8 cellular contexts compared by ENCODE assay signal in genomic region chr11:71453021-71453910, GRCh38. TPM values are rescaled to one million over a fixed set of nuclear protein-coding genes. Genes with fewer than 3 reads are reported as not detected.
A peak's percentile ranks its signal among the peaks of the same experiment; 100 is the strongest.
DNase-seq lines count a peak whose midpoint lies in the region; TF ChIP-seq lines count a peak whose summit lies in the region.

Gene NADSYN1, plus strand, starts transcription at chr11:71453203. Its CDS starts 94 bp downstream, at chr11:71453297.

- peak within 1 kb of the TSS; percentile 82 to 91 for H3K4me3 Mint-ChIP-seq in H9

- H2BK5ac ChIP-seq in H9 (ENCODE audit: insufficient read length, low read length) (no peak within 1 kb of the TSS), neuronal stem cell (ENCODE audit: low read length) (no peak within 1 kb of the TSS)

- H3K79me1 ChIP-seq in H9 (ENCODE audit: insufficient read depth, low read depth, low read length, poor library complexity, severe bottlenecking): peaks cover 4% of the 10 kb centered on the region
- peaks cover 9% of the 10 kb centered on the region for H3K79me1 ChIP-seq in neuronal stem cell (ENCODE audit: low read depth, low read length)

- H3K23me2 ChIP-seq in H9 (ENCODE audit: insufficient read length, low read depth, low read length, poor library complexity, severe bottlenecking): peaks cover 20% of the 10 kb centered on the region

- H2BK12ac ChIP-seq in H9 (ENCODE audit: insufficient read length, low read depth, low read length): no peak within 1 kb of the TSS
- H2BK12ac ChIP-seq in neuronal stem cell (ENCODE audit: low read length): no peak within 1 kb of the TSS

- H2BK20ac ChIP-seq in H9 (ENCODE audit: low read depth, low read length, poor library complexity, severe bottlenecking): no peak within 1 kb of the TSS

- peaks cover 57% of the 10 kb centered on the region for H3K79me2 ChIP-seq in DOHH2 (ENCODE audit: control insufficient read depth, low read length)
- peaks cover 4% of the 10 kb centered on the region; the same call in 1 of the 2 replicates for H3K79me2 ChIP-seq in H9 (ENCODE audit: insufficient read depth, low read length)

- H3K14ac ChIP-seq in H9 (ENCODE audit: insufficient read depth, low read length): no peak within 1 kb of the TSS
- no peak within 1 kb of the TSS for H3K14ac ChIP-seq in neuronal stem cell (ENCODE audit: low read length)

- H3K4me2 ChIP-seq in DOHH2 (ENCODE audit: low read length) (peak within 1 kb of the TSS; percentile 94), H9 (ENCODE audit: insufficient read depth, insufficient read length, low read length) (peak within 1 kb of the TSS; percentile 88), neuronal stem cell (ENCODE audit: insufficient read depth, low read length, poor library complexity, severe bottlenecking) (peak within 1 kb of the TSS; percentile 80)

- H3K9ac ChIP-seq in H9 (ENCODE audit: extremely low read depth, insufficient read length, low read length) (peak within 1 kb of the TSS; percentile 66), neuronal stem cell (ENCODE audit: low read depth, low read length, poor library complexity) (peak within 1 kb of the TSS; percentile 85), subcutaneous abdominal adipose tissue (ENCODE audit: low read length in 5 of 5) (peak within 1 kb of the TSS; percentile 11 to 89 (median 85))

- WGBS in H9 (ENCODE audit: extremely low coverage, insufficient read length, low lambda C conversion rate): no CpG with 5 or more reads among the region's 63 CpGs
- no CpG with 5 or more reads among the region's 63 CpGs for WGBS in neuronal stem cell (ENCODE audit: extremely low coverage in 2 of 2, insufficient read length in 2 of 2, insufficient replicate concordance in 1 of 2), 2 donors

- no peaks in the 10 kb centered on the region for H3K9me3 ChIP-seq in DOHH2 (ENCODE audit: control insufficient read depth, insufficient read depth, low read length)
- H3K9me3 ChIP-seq in H9 (ENCODE audit: control insufficient read depth, low read depth, low read length): no peaks in the 10 kb centered on the region
- no peaks in the 10 kb centered on the region for H3K9me3 ChIP-seq in SJSA1 (replicated peaks)
- H3K9me3 ChIP-seq in neuronal stem cell (replicated peaks in 1 of 2; ENCODE audit: control insufficient read depth in 2 of 2, insufficient read depth in 1 of 2, low read depth in 1 of 2, low read length in 2 of 2): no peaks in the 10 kb centered on the region
- H3K9me3 ChIP-seq in subcutaneous abdominal adipose tissue (ENCODE audit: control insufficient read depth in 5 of 5, low read length in 5 of 5): no peaks in the 10 kb centered on the region

- peaks cover 58% of the 10 kb centered on the region for H3K36me3 ChIP-seq in DOHH2 (ENCODE audit: control insufficient read depth, low read length)
- peaks cover 9% of the 10 kb centered on the region; the same call in 1 of the 2 replicates for H3K36me3 ChIP-seq in SJSA1
- peaks cover 6 to 41% of the 10 kb centered on the region in 2 donors for H3K36me3 ChIP-seq in neuronal stem cell (replicated peaks in 1 of 2; ENCODE audit: control insufficient read depth in 2 of 2, insufficient read depth in 2 of 2, low read length in 2 of 2)
- peaks cover 6 to 34% (median 30%) of the 10 kb centered on the region in 5 donors for H3K36me3 ChIP-seq in subcutaneous abdominal adipose tissue (ENCODE audit: control insufficient read depth in 5 of 5, insufficient read depth in 5 of 5, low read length in 5 of 5)

- H3K4me3 ChIP-seq in DOHH2 (ENCODE audit: low read length) (peak within 1 kb of the TSS; percentile 100), SJSA1 (peak within 1 kb of the TSS; percentile 78), neuronal stem cell (ENCODE audit: low read length in 2 of 2) (peak within 1 kb of the TSS; percentile 92 to 95), subcutaneous abdominal adipose tissue (ENCODE audit: low read depth in 1 of 5, low read length in 5 of 5) (peak within 1 kb of the TSS; percentile 89 to 97 (median 92))

- H3K9me3 Mint-ChIP-seq in H9: no peaks in the 10 kb centered on the region; a peak in 1 of 5 replicates

- H3K4me1 ChIP-seq in DOHH2 (ENCODE audit: control insufficient read depth, low read length): peaks cover 47% of the 10 kb centered on the region
- H3K4me1 ChIP-seq in H9 (ENCODE audit: insufficient read depth, low read length): peaks cover 4% of the 10 kb centered on the region; the same call in 1 of the 2 replicates
- no peaks in the 10 kb centered on the region for H3K4me1 ChIP-seq in SJSA1 (replicated peaks)
- H3K4me1 ChIP-seq in neuronal stem cell (ENCODE audit: control insufficient read depth in 2 of 2, insufficient read depth in 1 of 2, low read depth in 1 of 2, low read length in 2 of 2): peaks cover 8 to 11% of the 10 kb centered on the region in 2 donors
- peaks cover 3 to 44% (median 40%) of the 10 kb centered on the region in 5 donors for H3K4me1 ChIP-seq in subcutaneous abdominal adipose tissue (ENCODE audit: control insufficient read depth in 5 of 5, insufficient read depth in 5 of 5, low read length in 5 of 5)

- peak; percentile 10 for TF ChIP-seq CTCF in DOHH2 (IDR thresholded peaks at IDR 0.05; ENCODE audit: low read depth, low read length, poor library complexity, severe bottlenecking)
- no peak for TF ChIP-seq CTCF in H9 (conservative IDR thresholded peaks at IDR 0.05)

- peaks cover 11% of the 10 kb centered on the region; the same call in 1 of the 2 replicates for H4K20me1 ChIP-seq in DOHH2 (ENCODE audit: control insufficient read depth, insufficient read depth, low read depth, low read length)
- no peaks in the 10 kb centered on the region for H4K20me1 ChIP-seq in H9 (ENCODE audit: control insufficient read depth, insufficient read depth, insufficient read length)

- peaks cover 3 to 33% (median 28%) of the 10 kb centered on the region in 3 experiments; a peak in 6 of 7 replicates for H3K36me3 Mint-ChIP-seq in H9 (ENCODE audit: insufficient read depth in 1 of 3, low read depth in 3 of 3)

- no peaks in the 10 kb centered on the region for H3K9me2 ChIP-seq in DOHH2 (replicated peaks; ENCODE audit: control insufficient read depth, low read length)

- peak; percentile 98 for DNase-seq in H9
- DNase-seq in MV-4-11 (lab: John Stamatoyannopoulos, UW): peak; percentile 91
- peak; percentile 72 to 91 for DNase-seq in SJSA1 (ENCODE audit: low read depth in 1 of 2, low spot score in 2 of 2)
- DNase-seq in activated naive CD4-positive, alpha-beta T cell (lab: John Stamatoyannopoulos, UW): peak; percentile 82 to 92 (median 90)
- peak; percentile 78 for DNase-seq in foreskin melanocyte
- peak; percentile 92 for DNase-seq in neuronal stem cell (ENCODE audit: low spot score)

- H2AK5ac ChIP-seq in H9 (ENCODE audit: insufficient read length, low read length): no peak within 1 kb of the TSS
- H2AK5ac ChIP-seq in neuronal stem cell (ENCODE audit: low read depth, low read length): peak within 1 kb of the TSS; percentile 85

- H4K91ac ChIP-seq in H9 (ENCODE audit: insufficient read length, low read depth, low read length): no peak within 1 kb of the TSS
- H4K91ac ChIP-seq in neuronal stem cell (ENCODE audit: low read depth, low read length, poor library complexity): no peak within 1 kb of the TSS

- H4K5ac ChIP-seq in H9 (ENCODE audit: insufficient read length, low read depth, low read length): no peak within 1 kb of the TSS

- no peaks in the 10 kb centered on the region for H3K27me3 ChIP-seq in DOHH2 (ENCODE audit: control insufficient read depth, low read length)
- no peaks in the 10 kb centered on the region for H3K27me3 ChIP-seq in H9 (ENCODE audit: insufficient read depth, low read length)
- H3K27me3 ChIP-seq in SJSA1 (replicated peaks): no peaks in the 10 kb centered on the region
- no peaks in the 10 kb centered on the region for H3K27me3 ChIP-seq in neuronal stem cell (ENCODE audit: control insufficient read depth in 3 of 3, insufficient read depth in 3 of 3, low read depth in 1 of 3, low read length in 3 of 3)
- no peaks in the 10 kb centered on the region for H3K27me3 ChIP-seq in subcutaneous abdominal adipose tissue (ENCODE audit: control insufficient read depth in 5 of 5, insufficient read depth in 4 of 5, low read length in 5 of 5)

- H2AFZ ChIP-seq in H9 (ENCODE audit: low read length): no peak within 1 kb of the TSS
- H2AFZ ChIP-seq in neuronal stem cell (ENCODE audit: low read length): peak within 1 kb of the TSS; percentile 92

- no peak within 1 kb of the TSS for H2BK120ac ChIP-seq in H9 (ENCODE audit: low read depth, low read length, poor library complexity, severe bottlenecking)
- H2BK120ac ChIP-seq in neuronal stem cell (ENCODE audit: low read depth, low read length): no peak within 1 kb of the TSS

- no peaks in the 10 kb centered on the region for H3K27me3 Mint-ChIP-seq in H9 (ENCODE audit: low read depth)

- H3K4me1 Mint-ChIP-seq in H9: peaks cover 28 to 37% of the 10 kb centered on the region in 2 experiments

- peak within 1 kb of the TSS; percentile 65 for H3K27ac ChIP-seq in DOHH2 (ENCODE audit: low read depth, low read length)
- H3K27ac ChIP-seq in H9 (ENCODE audit: insufficient read length, low read depth, low read length): no peak within 1 kb of the TSS
- peak within 1 kb of the TSS; percentile 26; the same call in 1 of the 2 replicates for H3K27ac ChIP-seq in SJSA1
- H3K27ac ChIP-seq in neuronal stem cell (replicated peaks; ENCODE audit: low read length): no peak within 1 kb of the TSS
- H3K27ac ChIP-seq in subcutaneous abdominal adipose tissue (ENCODE audit: low read depth, low read length): peak within 1 kb of the TSS; percentile 76

- no peak within 1 kb of the TSS for H3K23ac ChIP-seq in H9 (ENCODE audit: insufficient read length, low read depth, low read length)
- H3K23ac ChIP-seq in neuronal stem cell (ENCODE audit: low read depth, low read length, poor library complexity): peak within 1 kb of the TSS; percentile 56

- no peak within 1 kb of the TSS for H3T11ph ChIP-seq in H9 (ENCODE audit: low read length)

- H4K8ac ChIP-seq in H9 (replicated peaks; ENCODE audit: insufficient read length, low read depth, low read length) (no peak within 1 kb of the TSS), neuronal stem cell (ENCODE audit: low read depth, low read length) (no peak within 1 kb of the TSS)

- peaks cover 22% of the 10 kb centered on the region for H3F3A ChIP-seq in DOHH2 (ENCODE audit: control insufficient read depth, insufficient read depth)

- H2BK15ac ChIP-seq in H9 (ENCODE audit: low read depth, low read length) (no peak within 1 kb of the TSS), neuronal stem cell (ENCODE audit: low read length) (no peak within 1 kb of the TSS)

- H3K18ac ChIP-seq in H9 (ENCODE audit: insufficient read length, low read depth, low read length) (peak within 1 kb of the TSS; percentile 43), neuronal stem cell (ENCODE audit: low read length) (peak within 1 kb of the TSS; percentile 68)

- H3K27ac Mint-ChIP-seq in H9: peak within 1 kb of the TSS in 2 of 3 experiments; percentile 46 to 71; a peak in 4 of 7 replicates

- no peak within 1 kb of the TSS for H3K56ac ChIP-seq in H9 (ENCODE audit: insufficient read length, low read depth, low read length)

- no peak within 1 kb of the TSS for H3K4ac ChIP-seq in H9 (ENCODE audit: low read depth, low read length)
- no peak within 1 kb of the TSS for H3K4ac ChIP-seq in neuronal stem cell (ENCODE audit: low read length)

RNA-seq across cellular contexts. Expression of gene NADSYN1, which starts in this region (rescaled TPM):
- total RNA-seq in H9 (2021): 42.0 and 44.2 TPM in 2 replicates
- total RNA-seq in SJSA1 (2014; rRNA removed; shearing (Covaris generic)): 21.8 and 26.1 TPM in 2 replicates
- polyA plus RNA-seq in neuronal stem cell (2013, experiment 1 of 2): 16.3 TPM
- 16.8 TPM for polyA plus RNA-seq in neuronal stem cell (2013, experiment 2 of 2)

Comparison
In these comparisons a context has a peak if more than half of its experiments do, and no peak if none do; other contexts are left out.
1. H3K27ac ChIP-seq: peak in DOHH2 (single experiment), SJSA1 (single experiment) and subcutaneous abdominal adipose tissue (single experiment); none in H9 (single experiment) and neuronal stem cell (single experiment).
2. Peak in every context shown above with its lines, with median percentiles within 50 percentile points of each other: H3K4me2 ChIP-seq, H3K4me3 ChIP-seq, DNase-seq and H3K9ac ChIP-seq.